ENCODE assay signal across 1 cellular context in the genomic region with DNA sequence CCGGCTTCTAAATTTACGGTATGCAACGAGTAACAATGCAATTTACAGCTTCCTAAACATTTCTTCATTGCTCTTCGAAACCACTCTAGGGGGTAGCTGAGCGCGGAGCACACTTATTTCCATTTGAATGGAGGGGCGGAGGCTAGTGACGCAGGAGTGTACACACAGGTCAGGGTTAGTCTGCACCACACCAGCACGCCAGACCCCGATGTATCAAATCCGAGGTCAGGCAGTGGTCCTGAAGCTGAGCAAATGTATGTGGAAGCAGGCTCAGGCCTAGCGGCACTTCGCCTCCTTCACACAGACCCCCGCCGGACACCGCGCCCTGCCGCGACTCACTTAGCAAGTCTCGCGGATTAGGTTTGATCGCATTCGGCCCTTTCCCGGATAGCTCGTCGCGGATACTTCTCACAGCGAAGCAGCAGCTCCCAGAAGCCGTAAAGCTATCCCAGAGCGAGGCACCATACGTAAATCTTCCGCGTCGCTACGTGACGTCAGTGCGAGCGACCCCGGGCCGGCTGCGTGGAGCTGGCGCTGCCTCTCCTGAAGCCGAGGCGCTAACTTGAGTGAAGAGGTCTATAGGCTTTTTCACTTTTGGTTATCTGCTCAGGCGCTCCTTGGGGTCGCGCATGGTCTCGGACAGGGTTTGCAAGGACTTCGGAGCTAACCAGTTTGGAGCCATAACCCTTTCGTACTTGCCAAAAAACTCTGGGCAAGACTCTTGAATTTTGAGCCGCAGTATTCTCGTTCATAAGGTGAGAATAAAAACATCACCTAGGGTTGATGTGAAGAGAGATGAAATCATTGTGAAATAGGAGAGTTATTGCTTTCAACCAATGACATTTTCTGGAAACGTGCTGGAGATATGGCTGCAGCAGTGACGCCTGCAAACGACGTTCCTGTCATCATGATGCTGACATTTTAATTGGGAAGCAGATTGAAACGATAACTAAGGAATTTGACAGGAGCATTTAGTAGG.
TF ChIP-seq lines count a peak whose summit lies in the region.

A gene with protein sequence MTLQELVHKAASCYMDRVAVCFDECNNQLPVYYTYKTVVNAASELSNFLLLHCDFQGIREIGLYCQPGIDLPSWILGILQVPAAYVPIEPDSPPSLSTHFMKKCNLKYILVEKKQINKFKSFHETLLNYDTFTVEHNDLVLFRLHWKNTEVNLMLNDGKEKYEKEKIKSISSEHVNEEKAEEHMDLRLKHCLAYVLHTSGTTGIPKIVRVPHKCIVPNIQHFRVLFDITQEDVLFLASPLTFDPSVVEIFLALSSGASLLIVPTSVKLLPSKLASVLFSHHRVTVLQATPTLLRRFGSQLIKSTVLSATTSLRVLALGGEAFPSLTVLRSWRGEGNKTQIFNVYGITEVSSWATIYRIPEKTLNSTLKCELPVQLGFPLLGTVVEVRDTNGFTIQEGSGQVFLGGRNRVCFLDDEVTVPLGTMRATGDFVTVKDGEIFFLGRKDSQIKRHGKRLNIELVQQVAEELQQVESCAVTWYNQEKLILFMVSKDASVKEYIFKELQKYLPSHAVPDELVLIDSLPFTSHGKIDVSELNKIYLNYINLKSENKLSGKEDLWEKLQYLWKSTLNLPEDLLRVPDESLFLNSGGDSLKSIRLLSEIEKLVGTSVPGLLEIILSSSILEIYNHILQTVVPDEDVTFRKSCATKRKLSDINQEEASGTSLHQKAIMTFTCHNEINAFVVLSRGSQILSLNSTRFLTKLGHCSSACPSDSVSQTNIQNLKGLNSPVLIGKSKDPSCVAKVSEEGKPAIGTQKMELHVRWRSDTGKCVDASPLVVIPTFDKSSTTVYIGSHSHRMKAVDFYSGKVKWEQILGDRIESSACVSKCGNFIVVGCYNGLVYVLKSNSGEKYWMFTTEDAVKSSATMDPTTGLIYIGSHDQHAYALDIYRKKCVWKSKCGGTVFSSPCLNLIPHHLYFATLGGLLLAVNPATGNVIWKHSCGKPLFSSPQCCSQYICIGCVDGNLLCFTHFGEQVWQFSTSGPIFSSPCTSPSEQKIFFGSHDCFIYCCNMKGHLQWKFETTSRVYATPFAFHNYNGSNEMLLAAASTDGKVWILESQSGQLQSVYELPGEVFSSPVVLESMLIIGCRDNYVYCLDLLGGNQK (minus strand): TSS at position 469 of the 979 bp plus-strand sequence. CDS start 3,192 bp downstream, outside the sequence.

TF ChIP-seq in IMR-90, 13 proteins besides CTCF, POLR2A, EP300 and RAD21 (continued from another document):
- TF ChIP-seq BHLHE40 (IDR thresholded peaks at IDR 0.05; ENCODE audit: low read depth, low read length) (peak; percentile 44), CEBPB (IDR thresholded peaks at IDR 0.05; ENCODE audit: low read depth, low read length) (peak; percentile 63), FOS (IDR thresholded peaks at IDR 0.05; ENCODE audit: low read depth, low read length) (no peak)
